18 cellular contexts compared by ENCODE assay signal in the genomic region with DNA sequence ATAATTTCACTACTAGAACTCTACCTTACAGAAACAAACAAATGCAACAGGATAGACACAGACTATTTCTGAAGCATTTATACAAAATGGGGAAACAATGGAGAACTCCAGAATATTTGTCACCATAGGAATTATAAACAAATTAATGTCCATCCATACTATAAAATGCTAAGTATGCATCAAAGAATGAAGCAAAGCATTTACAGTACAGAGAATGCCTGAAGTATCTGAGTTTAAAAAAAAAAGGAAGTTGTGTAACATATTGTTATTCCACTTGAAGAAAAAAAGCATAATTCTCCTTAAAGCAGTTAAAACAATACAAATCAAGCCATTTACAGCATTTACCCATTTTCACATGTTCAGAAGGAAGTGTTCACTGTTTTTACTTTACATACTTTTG.
"Had no signal": no experiment of that assay in that cellular context is flagged by ENCODE, and none has a peak within 500 bp of the region (broad histone marks: within the 10 kb centered on the region; RNA-seq: fewer than 3 reads in every experiment).

No MANE protein-coding gene starts in this region.

- ATAC-seq: effector memory CD8-positive, alpha-beta T cell; gastrocnemius medialis; heart right ventricle; left colon; right cardiac atrium; upper lobe of right lung had no signal

- H3K27ac Mint-ChIP-seq: activated naive CD8-positive, alpha-beta T cell treated with anti-CD3 and anti-CD28 coated beads for 36 hours; activated T-helper 1 cell treated with anti-CD3 and anti-CD28 coated beads, Interleukin-12 subunit alpha, Interleukin-12 subunit beta, Interleukin-2, Interleukin-4 antibody, amounts not matched to agents 30 ng/mL and 10 ng/mL and 1 ng/mL, durations not matched to agents 14 hours and 24 hours and 36 hours; effector memory CD8-positive, alpha-beta T cell had no signal

- H3K27ac ChIP-seq: brain microvascular endothelial cell, epithelial cell of prostate, gastrocnemius medialis, heart right ventricle, prostate gland, stomach, testis, upper lobe of right lung had no signal

- DNase-seq: activated CD4-positive, CD25-positive, alpha-beta regulatory T cell treated with anti-CD3 and anti-CD28 coated beads, Interleukin-2, amount 50 U/mL, for 72 hours; activated naive CD8-positive, alpha-beta T cell treated with anti-CD3 and anti-CD28 coated beads for 36 hours; anterior cingulate cortex; brain microvascular endothelial cell; dermis blood vessel endothelial cell; effector memory CD8-positive, alpha-beta T cell; gastrocnemius medialis; heart right ventricle; left colon; midbrain; right cardiac atrium; stomach; testis; upper lobe of right lung had no signal

- H3K4me3 Mint-ChIP-seq: activated naive CD8-positive, alpha-beta T cell treated with anti-CD3 and anti-CD28 coated beads for 36 hours; activated T-helper 1 cell treated with anti-CD3 and anti-CD28 coated beads, Interleukin-12 subunit alpha, Interleukin-12 subunit beta, Interleukin-2, Interleukin-4 antibody, amounts not matched to agents 30 ng/mL and 10 ng/mL and 1 ng/mL, durations not matched to agents 14 hours and 24 hours and 36 hours; effector memory CD8-positive, alpha-beta T cell had no signal

- H3K4me1 Mint-ChIP-seq: activated naive CD8-positive, alpha-beta T cell treated with anti-CD3 and anti-CD28 coated beads for 36 hours had no signal

- H3K9me3 ChIP-seq: gastrocnemius medialis, heart right ventricle, prostate gland, stomach, testis, upper lobe of right lung had no signal

- H3K27me3 ChIP-seq: brain microvascular endothelial cell, gastrocnemius medialis, heart right ventricle, stomach, testis, upper lobe of right lung had no signal

- H3K4me1 ChIP-seq: prostate gland, testis had no signal

- H3K4me3 ChIP-seq: gastrocnemius medialis, heart right ventricle, lung, prostate gland, stomach, testis, upper lobe of right lung had no signal

- H3K36me3 ChIP-seq: prostate gland had no signal

- H3K9me3 Mint-ChIP-seq: activated naive CD8-positive, alpha-beta T cell treated with anti-CD3 and anti-CD28 coated beads for 36 hours; activated T-helper 1 cell treated with anti-CD3 and anti-CD28 coated beads, Interleukin-12 subunit alpha, Interleukin-12 subunit beta, Interleukin-2, Interleukin-4 antibody, amounts not matched to agents 30 ng/mL and 10 ng/mL and 1 ng/mL, durations not matched to agents 14 hours and 24 hours and 36 hours; effector memory CD8-positive, alpha-beta T cell had no signal

- H3K27me3 Mint-ChIP-seq: activated naive CD8-positive, alpha-beta T cell treated with anti-CD3 and anti-CD28 coated beads for 36 hours; effector memory CD8-positive, alpha-beta T cell had no signal
